ENCODE assay signal across 1 cellular context in the genomic region with DNA sequence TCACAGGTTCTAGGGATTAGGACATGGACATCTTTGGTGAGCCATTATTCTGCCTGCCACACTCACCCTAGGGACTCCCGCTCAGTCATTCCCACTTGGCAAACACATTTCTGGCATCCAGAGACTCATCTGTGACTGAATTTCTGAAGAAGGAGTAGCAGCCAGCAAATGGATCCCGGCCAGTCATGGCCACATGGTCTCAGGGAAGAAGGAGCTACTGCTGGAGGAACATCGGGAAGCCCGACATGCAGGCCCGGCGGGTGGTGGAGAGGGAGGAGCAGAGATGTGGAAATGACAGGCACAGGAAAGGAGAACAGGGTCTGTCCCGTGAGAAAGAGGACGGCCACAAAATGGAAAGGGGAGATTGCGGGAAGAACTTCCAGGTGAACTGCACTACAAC.
TF ChIP-seq lines count a peak whose summit lies in the region.

No MANE protein-coding gene starts in this region.

TF ChIP-seq in H1, 55 proteins besides CTCF, POLR2A, EP300 and RAD21:
- no peak for TF ChIP-seq TEAD4 (IDR thresholded peaks at IDR 0.05; ENCODE audit: low read depth, low read length)
- TF ChIP-seq TBP (IDR thresholded peaks at IDR 0.05; ENCODE audit: low read depth, low read length), result no peak
- TF ChIP-seq, protein P1, sequence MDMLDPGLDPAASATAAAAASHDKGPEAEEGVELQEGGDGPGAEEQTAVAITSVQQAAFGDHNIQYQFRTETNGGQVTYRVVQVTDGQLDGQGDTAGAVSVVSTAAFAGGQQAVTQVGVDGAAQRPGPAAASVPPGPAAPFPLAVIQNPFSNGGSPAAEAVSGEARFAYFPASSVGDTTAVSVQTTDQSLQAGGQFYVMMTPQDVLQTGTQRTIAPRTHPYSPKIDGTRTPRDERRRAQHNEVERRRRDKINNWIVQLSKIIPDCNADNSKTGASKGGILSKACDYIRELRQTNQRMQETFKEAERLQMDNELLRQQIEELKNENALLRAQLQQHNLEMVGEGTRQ (IDR thresholded peaks at IDR 0.05; ENCODE audit: low read length), result no peak
- TF ChIP-seq KDM1A (IDR thresholded peaks at IDR 0.05; ENCODE audit: borderline replicate concordance, low read length), result no peak
- TF ChIP-seq, protein P2, sequence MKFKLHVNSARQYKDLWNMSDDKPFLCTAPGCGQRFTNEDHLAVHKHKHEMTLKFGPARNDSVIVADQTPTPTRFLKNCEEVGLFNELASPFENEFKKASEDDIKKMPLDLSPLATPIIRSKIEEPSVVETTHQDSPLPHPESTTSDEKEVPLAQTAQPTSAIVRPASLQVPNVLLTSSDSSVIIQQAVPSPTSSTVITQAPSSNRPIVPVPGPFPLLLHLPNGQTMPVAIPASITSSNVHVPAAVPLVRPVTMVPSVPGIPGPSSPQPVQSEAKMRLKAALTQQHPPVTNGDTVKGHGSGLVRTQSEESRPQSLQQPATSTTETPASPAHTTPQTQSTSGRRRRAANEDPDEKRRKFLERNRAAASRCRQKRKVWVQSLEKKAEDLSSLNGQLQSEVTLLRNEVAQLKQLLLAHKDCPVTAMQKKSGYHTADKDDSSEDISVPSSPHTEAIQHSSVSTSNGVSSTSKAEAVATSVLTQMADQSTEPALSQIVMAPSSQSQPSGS (IDR thresholded peaks at IDR 0.05; ENCODE audit: low read length), result no peak
- no peak for TF ChIP-seq SIRT6 (IDR thresholded peaks at IDR 0.05; ENCODE audit: low read length)
- TF ChIP-seq ZNF274 (IDR thresholded peaks at IDR 0.05; ENCODE audit: borderline replicate concordance, extremely low read depth, low read length), result no peak
